1 cellular context compared by ENCODE assay signal in genomic region chr2:144331652-144332355, GRCh38.
TF ChIP-seq lines count a peak whose summit lies in the region.

No MANE protein-coding gene starts in this region.

TF ChIP-seq in WTC11, 78 proteins besides CTCF, POLR2A, EP300 and RAD21 (continued from another document):
- TF ChIP-seq AFF4 (CRISPR knock-in tag; IDR thresholded peaks at IDR 0.05; ENCODE audit: borderline replicate concordance), result 0 out of 2 replicates have a peak, but pooled peaks have one; percentile 44
- no peak for TF ChIP-seq TEAD4 (CRISPR knock-in tag; IDR thresholded peaks at IDR 0.05)
- TF ChIP-seq ZNF416 (CRISPR knock-in tag; IDR thresholded peaks at IDR 0.05), result 0 out of 2 replicates have a peak, but pooled peaks have one; percentile 33
- TF ChIP-seq HMGXB4 (CRISPR knock-in tag; IDR thresholded peaks at IDR 0.05), result peak; percentile 31; the same call in 1 of the 2 replicates
- no peak for TF ChIP-seq PREB (CRISPR knock-in tag; IDR thresholded peaks at IDR 0.05; ENCODE audit: borderline replicate concordance)
- TF ChIP-seq ATF3 (CRISPR knock-in tag; conservative IDR thresholded peaks at IDR 0.05), result no peak
- TF ChIP-seq ZNF232 (CRISPR knock-in tag; IDR thresholded peaks at IDR 0.05), result no peak
- TF ChIP-seq FOXP1 (CRISPR knock-in tag; IDR thresholded peaks at IDR 0.05; ENCODE audit: borderline replicate concordance), result no peak
- TF ChIP-seq MLX (CRISPR knock-in tag; IDR thresholded peaks at IDR 0.05), result no peak
- no peak for TF ChIP-seq ZBTB43 (CRISPR knock-in tag; IDR thresholded peaks at IDR 0.05)
- TF ChIP-seq MYBL2 (CRISPR knock-in tag; IDR thresholded peaks at IDR 0.05), result no peak
- no peak for TF ChIP-seq JAZF1 (CRISPR knock-in tag; IDR thresholded peaks at IDR 0.05)
- peak; percentile 61; the same call in 1 of the 2 replicates for TF ChIP-seq NFE2L1 (CRISPR knock-in tag; IDR thresholded peaks at IDR 0.05)
- TF ChIP-seq GABPB1 (CRISPR knock-in tag; IDR thresholded peaks at IDR 0.05), result 0 out of 2 replicates have a peak, but pooled peaks have one; percentile 21
- no peak for TF ChIP-seq ERG (CRISPR knock-in tag; IDR thresholded peaks at IDR 0.05)
TF ChIP-seq in WTC11: peak in this region for 8.
